Comparison of ENCODE assay signal across 14 cellular contexts in genomic region chr5:104859437-104859836, GRCh38.
"Had no signal": no experiment of that assay in that cellular context is flagged by ENCODE, and none has a peak within 500 bp of the region (broad histone marks: within the 10 kb centered on the region; RNA-seq: fewer than 3 reads in every experiment).

No MANE protein-coding gene starts in this region.

- H3K4me2 ChIP-seq: smooth muscle cell had no signal

- H3K27ac ChIP-seq: coronary artery, transverse colon had no signal

- H3K36me3 ChIP-seq: transverse colon had no signal

- H3K4me3 ChIP-seq: coronary artery, smooth muscle cell, transverse colon had no signal

- H3K9me3 ChIP-seq: transverse colon had no signal

- ATAC-seq: activated T-cell treated with anti-CD3 and anti-CD28 coated beads, Interleukin-2, amount 50 U/mL, for 72 hours; stimulated activated effector memory CD8-positive, alpha-beta T cell treated with anti-CD3 and anti-CD28 coated beads, Interleukin-12 subunit alpha, Interleukin-12 subunit beta, amount 100 ng/mL, for 72 hours had no signal

- DNase-seq: activated CD4-positive, alpha-beta memory T cell treated with anti-CD3 and anti-CD28 coated beads for 36 hours; activated gamma-delta T cell treated with Interleukin-2 at 50 U/mL for 16 hours; activated T-cell treated with anti-CD3 and anti-CD28 coated beads, Interleukin-2, amount 50 U/mL, for 72 hours; caudate nucleus; effector CD4-positive, alpha-beta T cell; hippocampal formation; midbrain; naive B cell; retina; T-helper 9 cell; transverse colon had no signal

- H3K27me3 ChIP-seq: transverse colon had no signal

- H3K4me1 ChIP-seq: transverse colon had no signal
